In genomic region chr1:99849413-99849743, GRCh38 we compare ENCODE assay signal across 8 cellular contexts. TPM values are rescaled to one million over a fixed set of nuclear protein-coding genes. Genes with fewer than 3 reads are reported as not detected.
A peak's percentile ranks its signal among the peaks of the same experiment; 100 is the strongest.
DNase-seq lines count a peak whose midpoint lies in the region; ATAC-seq and TF ChIP-seq lines count a peak whose summit lies in the region.

No MANE protein-coding gene starts in this region.

- intact Hi-C loops in activated T-helper 2 cell treated with anti-CD3 and anti-CD28 coated beads, Interferon-gamma antibody, Interleukin-2, Interleukin-4, amounts not matched to agents 10 μg/mL and 5 μg/mL and 100 μg/mL, durations not matched to agents 14 hours and 24 hours and 36 hours (cut with micrococcal nuclease): loop anchor here (5.0 kb wide), 1 partner anchor 42 kb away; no protein-coding TSS in a partner anchor

- H3K36me3 Mint-ChIP-seq in activated CD8-positive, alpha-beta memory T cell treated with anti-CD3 and anti-CD28 coated beads, Interleukin-2, amount 10 ng/mL, durations not matched to agents 7 days and 5 days: peaks cover 17% of the 10 kb centered on the region
- H3K36me3 Mint-ChIP-seq in activated T-helper 2 cell treated with anti-CD3 and anti-CD28 coated beads, Interferon-gamma antibody, Interleukin-2, Interleukin-4, amounts not matched to agents 10 μg/mL and 5 μg/mL and 100 μg/mL, durations not matched to agents 14 hours and 24 hours and 36 hours (ENCODE audit: low read depth): peaks cover 18% of the 10 kb centered on the region

- H3K9me3 ChIP-seq in right atrium auricular region (no peaks in the 10 kb centered on the region), skeletal muscle satellite cell (replicated peaks; ENCODE audit: low read length) (no peaks in the 10 kb centered on the region)

- no peaks in the 10 kb centered on the region for H3K27me3 ChIP-seq in HL-60 (ENCODE audit: insufficient read depth, poor library complexity, severe bottlenecking)
- H3K27me3 ChIP-seq in right atrium auricular region: no peaks in the 10 kb centered on the region
- H3K27me3 ChIP-seq in skeletal muscle satellite cell (ENCODE audit: control insufficient read depth, insufficient read depth, low read length): no peaks in the 10 kb centered on the region

- H3K27ac Mint-ChIP-seq in activated CD8-positive, alpha-beta memory T cell treated with anti-CD3 and anti-CD28 coated beads, Interleukin-2, amount 10 ng/mL, durations not matched to agents 7 days and 5 days: peak overlapping the region; percentile 89
- peak overlapping the region; percentile 76 for H3K27ac Mint-ChIP-seq in activated T-helper 2 cell treated with anti-CD3 and anti-CD28 coated beads, Interferon-gamma antibody, Interleukin-2, Interleukin-4, amounts not matched to agents 10 μg/mL and 5 μg/mL and 100 μg/mL, durations not matched to agents 14 hours and 24 hours and 36 hours

- H3K4me1 Mint-ChIP-seq in activated CD8-positive, alpha-beta memory T cell treated with anti-CD3 and anti-CD28 coated beads, Interleukin-2, amount 10 ng/mL, durations not matched to agents 7 days and 5 days: peaks cover 30% of the 10 kb centered on the region
- peaks cover 23% of the 10 kb centered on the region for H3K4me1 Mint-ChIP-seq in activated T-helper 2 cell treated with anti-CD3 and anti-CD28 coated beads, Interferon-gamma antibody, Interleukin-2, Interleukin-4, amounts not matched to agents 10 μg/mL and 5 μg/mL and 100 μg/mL, durations not matched to agents 14 hours and 24 hours and 36 hours (ENCODE audit: low read depth)

- no peak for DNase-seq in activated CD8-positive, alpha-beta memory T cell treated with anti-CD3 and anti-CD28 coated beads, Interleukin-2, amount 10 ng/mL, durations not matched to agents 7 days and 5 days
- no peak for DNase-seq in activated CD8-positive, alpha-beta memory T cell treated with anti-CD3 and anti-CD28 coated beads, Interleukin-2, amount 50 U/mL, for 4 hours
- DNase-seq in HL-60 (ENCODE audit: low read depth in 1 of 2, low spot score in 1 of 2) (peak in 1 of 2 experiments; percentile 21), right atrium auricular region (ENCODE audit: low spot score) (no peak), activated gamma-delta T cell (lab: John Stamatoyannopoulos, UW) (no peak)
- DNase-seq in activated T-helper 2 cell treated with anti-CD3 and anti-CD28 coated beads, Interferon-gamma antibody, Interleukin-2, Interleukin-4, amounts not matched to agents 10 μg/mL and 5 μg/mL and 100 μg/mL, durations not matched to agents 14 hours and 24 hours and 36 hours (ENCODE audit: low spot score): no peak

- no peaks in the 10 kb centered on the region for H3K27me3 Mint-ChIP-seq in activated CD8-positive, alpha-beta memory T cell treated with anti-CD3 and anti-CD28 coated beads, Interleukin-2, amount 10 ng/mL, durations not matched to agents 7 days and 5 days
- no peaks in the 10 kb centered on the region for H3K27me3 Mint-ChIP-seq in activated T-helper 2 cell treated with anti-CD3 and anti-CD28 coated beads, Interferon-gamma antibody, Interleukin-2, Interleukin-4, amounts not matched to agents 10 μg/mL and 5 μg/mL and 100 μg/mL, durations not matched to agents 14 hours and 24 hours and 36 hours (ENCODE audit: low read depth)

- H3K4me1 ChIP-seq in right atrium auricular region (peaks cover 0 to 23% of the 10 kb centered on the region in 2 donors), skeletal muscle satellite cell (ENCODE audit: control insufficient read depth, insufficient read depth, low read length) (peaks cover 18% of the 10 kb centered on the region)

- H3K4me3 ChIP-seq in HL-60 (replicated peaks; ENCODE audit: insufficient read depth, low read length) (peak overlapping the region; percentile 60), right atrium auricular region (peak overlapping the region; percentile 67 to 75), skeletal muscle satellite cell (ENCODE audit: low read length) (peak overlapping the region; percentile 95)

- peak overlapping the region; percentile 95 for H3K4me2 ChIP-seq in skeletal muscle satellite cell (ENCODE audit: low read length)

- peak overlapping the region; percentile 92 for H3K9ac ChIP-seq in skeletal muscle satellite cell (ENCODE audit: low read depth, low read length)

- H3K9me3 Mint-ChIP-seq in activated CD8-positive, alpha-beta memory T cell treated with anti-CD3 and anti-CD28 coated beads, Interleukin-2, amount 10 ng/mL, durations not matched to agents 7 days and 5 days (ENCODE audit: low read depth): no peaks in the 10 kb centered on the region
- no peaks in the 10 kb centered on the region for H3K9me3 Mint-ChIP-seq in activated T-helper 2 cell treated with anti-CD3 and anti-CD28 coated beads, Interferon-gamma antibody, Interleukin-2, Interleukin-4, amounts not matched to agents 10 μg/mL and 5 μg/mL and 100 μg/mL, durations not matched to agents 14 hours and 24 hours and 36 hours

- ATAC-seq in activated CD8-positive, alpha-beta memory T cell treated with anti-CD3 and anti-CD28 coated beads, Interleukin-2, amount 10 ng/mL, durations not matched to agents 7 days and 5 days: no peak
- no peak for ATAC-seq in HG03521 (IDR thresholded peaks at IDR 0.05; ENCODE audit: unreplicated experiment)

- TF ChIP-seq CTCF in HL-60 (IDR thresholded peaks at IDR 0.05; ENCODE audit: insufficient read depth, low read length) (no peak), right atrium auricular region (IDR thresholded peaks at IDR 0.05) (no peak)

- H3K4me3 Mint-ChIP-seq in activated CD8-positive, alpha-beta memory T cell treated with anti-CD3 and anti-CD28 coated beads, Interleukin-2, amount 10 ng/mL, durations not matched to agents 7 days and 5 days: peak overlapping the region; percentile 93
- peak overlapping the region; percentile 96 for H3K4me3 Mint-ChIP-seq in activated T-helper 2 cell treated with anti-CD3 and anti-CD28 coated beads, Interferon-gamma antibody, Interleukin-2, Interleukin-4, amounts not matched to agents 10 μg/mL and 5 μg/mL and 100 μg/mL, durations not matched to agents 14 hours and 24 hours and 36 hours (ENCODE audit: low read depth)

- H3K27ac ChIP-seq in HL-60 (replicated peaks) (peak overlapping the region; percentile 82), right atrium auricular region (peak overlapping the region; percentile 88 to 91)

- CTCF ChIA-PET in activated CD8-positive, alpha-beta memory T cell treated with anti-CD3 and anti-CD28 coated beads, Interleukin-2, amount 10 ng/mL, durations not matched to agents 7 days and 5 days (lab: Charles Lee): interaction anchor here (0.7 kb wide), 1 partner anchor 286 kb away, joined by 4 read pairs; no protein-coding TSS in a partner anchor

- H3K36me3 ChIP-seq in right atrium auricular region: peaks cover 4% of the 10 kb centered on the region
- no peaks in the 10 kb centered on the region for H3K36me3 ChIP-seq in skeletal muscle satellite cell (ENCODE audit: insufficient read depth, low read length)

RNA-seq across cellular contexts. Expression of gene AGL, which starts 0.8 kb away (rescaled TPM):
- total RNA-seq in activated CD8-positive, alpha-beta memory T cell treated with anti-CD3 and anti-CD28 coated beads, Interleukin-2, amount 10 ng/mL, durations not matched to agents 7 days and 5 days: 10 to 100 TPM; 12.1 to 15.1 TPM
- total RNA-seq in activated T-helper 2 cell treated with anti-CD3 and anti-CD28 coated beads, Interferon-gamma antibody, Interleukin-2, Interleukin-4, amounts not matched to agents 10 μg/mL and 5 μg/mL and 100 μg/mL, durations not matched to agents 14 hours and 24 hours and 36 hours: 13.2 and 13.8 TPM in 2 replicates
- total RNA-seq in right atrium auricular region: 10 to 100 TPM; 20.2 to 45.4 TPM
- total RNA-seq in skeletal muscle satellite cell (2012; rRNA removed): 7.4 and 7.6 TPM in 2 replicates
